In genomic region chr4:107312366-107312765, GRCh38 we compare ENCODE assay signal across 27 cellular contexts.
"Had no signal": no experiment of that assay in that cellular context is flagged by ENCODE, and none has a peak within 500 bp of the region (broad histone marks: within the 10 kb centered on the region; RNA-seq: fewer than 3 reads in every experiment).

No MANE protein-coding gene starts in this region.

- DNase-seq: activated CD4-positive, alpha-beta T cell treated with anti-CD3 and anti-CD28 coated beads for 48 hours; activated CD4-positive, alpha-beta T cell treated with anti-CD3 and anti-CD28 coated beads, Interleukin-2, amount 50 U/mL, for 48 hours; activated CD8-positive, alpha-beta memory T cell treated with anti-CD3 and anti-CD28 coated beads for 24 hours; activated effector memory CD4-positive, alpha-beta T cell treated with Interleukin-2 at 50 U/mL for 16 hours; activated naive CD4-positive, alpha-beta T cell treated with Interleukin-2 at 50 U/mL for 16 hours; activated naive CD8-positive, alpha-beta T cell treated with anti-CD3 and anti-CD28 coated beads for 36 hours; amygdala; cerebellar nuclear complex; endodermal cell; islet precursor cell; left ventricle myocardium inferior; mesendoderm; mucosa of descending colon; stimulated activated CD4-positive, alpha-beta T cell treated with anti-CD3 and anti-CD28 coated beads, Interleukin-15, amount 100 ng/mL, for 24 hours; stimulated activated CD4-positive, alpha-beta T cell treated with anti-CD3 and anti-CD28 coated beads, Interleukin-2, amount 100 ng/mL, for 24 hours; stimulated activated naive CD4-positive, alpha-beta T cell treated with Interleukin-2 at 50 U/mL for 16 hours; T-helper 17 cell; T1000; WERI-Rb-1 had no signal

- H3K9me3 ChIP-seq: left ventricle myocardium inferior, mucosa of descending colon, right atrium auricular region, tibial nerve had no signal

- H3K4me3 ChIP-seq: cardiac muscle cell, coronary artery, left ventricle myocardium inferior, lung, mucosa of descending colon, right atrium auricular region, tibial nerve had no signal

- H3K36me3 ChIP-seq: cardiac muscle cell, left ventricle myocardium inferior, right atrium auricular region, tibial nerve, WERI-Rb-1 had no signal

- ATAC-seq: activated CD4-positive, CD25-positive, alpha-beta regulatory T cell treated with anti-CD3 and anti-CD28 coated beads, Interleukin-2, amount 50 U/mL, for 24 hours; esophagus mucosa; mucosa of descending colon; natural killer cell treated with Interleukin-12 subunit alpha and Interleukin-12 subunit beta and Interleukin-15 and Interleukin-18, amount 100 ng/mL, for 72 hours; T-helper 17 cell had no signal

- H3K4me1 ChIP-seq: left ventricle myocardium inferior, right atrium auricular region, tibial nerve had no signal

- H3K27me3 ChIP-seq: cardiac muscle cell, right atrium auricular region, tibial nerve had no signal

- H3K27ac ChIP-seq: cardiac muscle cell, coronary artery, left ventricle myocardium inferior, right atrium auricular region, tibial nerve, WERI-Rb-1 had no signal
